9 cellular contexts compared by ENCODE assay signal in genomic region chr6:118186676-118187567, GRCh38.
DNase-seq lines count a peak whose midpoint lies in the region; ATAC-seq and TF ChIP-seq lines count a peak whose summit lies in the region.
"Had no signal": no experiment of that assay in that cellular context is flagged by ENCODE, and none has a peak within 500 bp of the region (broad histone marks: within the 10 kb centered on the region; RNA-seq: fewer than 3 reads in every experiment).

No MANE protein-coding gene starts in this region.

- TF ChIP-seq POLR2A in uterus (IDR thresholded peaks at IDR 0.05): no peak

- no peak for ATAC-seq in natural killer cell treated with Interleukin-12 subunit alpha and Interleukin-12 subunit beta and Interleukin-15 and Interleukin-18, amount 100 ng/mL, for 72 hours
- ATAC-seq in natural killer cell (no peak), HG02943 (IDR thresholded peaks at IDR 0.05; ENCODE audit: low read depth, unreplicated experiment) (peak; percentile 55)

- DNase-seq in natural killer cell treated with Interleukin-12 subunit alpha and Interleukin-12 subunit beta and Interleukin-15 and Interleukin-18, amount 100 ng/mL, for 72 hours (ENCODE audit: low spot score): no peak
- no peak for DNase-seq in natural killer cell
- DNase-seq in adipocyte (ENCODE audit: low read depth): no peak
- DNase-seq in uterus: no peak
- no peak for DNase-seq in mucosa of gallbladder (ENCODE audit: low spot score)
- DNase-seq in stimulated activated CD4-positive, alpha-beta T cell treated with anti-CD3 and anti-CD28 coated beads, Interleukin-1b, Interleukin-23, amount 100 ng/mL, for 48 hours: no peak
- no peak for DNase-seq in CD1c-positive myeloid dendritic cell (ENCODE audit: extremely low spot score)
- DNase-seq: NCI-H774 had no signal

- no peaks in the 10 kb centered on the region for H3K27me3 Mint-ChIP-seq in natural killer cell treated with Interleukin-12 subunit alpha and Interleukin-12 subunit beta and Interleukin-15 and Interleukin-18, amount 100 ng/mL, for 72 hours
- no peaks in the 10 kb centered on the region for H3K27me3 Mint-ChIP-seq in natural killer cell (ENCODE audit: low read depth in 2 of 2)

- peak overlapping the region; percentile 24 for H3K4me3 Mint-ChIP-seq in natural killer cell treated with Interleukin-12 subunit alpha and Interleukin-12 subunit beta and Interleukin-15 and Interleukin-18, amount 100 ng/mL, for 72 hours
- no peak overlapping the region for H3K4me3 Mint-ChIP-seq in natural killer cell

- H3K4me3 ChIP-seq in adipocyte (ENCODE audit: low read length) (peak overlapping the region; percentile 58), uterus (no peak overlapping the region)

- H3K9me3 Mint-ChIP-seq in natural killer cell treated with Interleukin-12 subunit alpha and Interleukin-12 subunit beta and Interleukin-15 and Interleukin-18, amount 100 ng/mL, for 72 hours: no peaks in the 10 kb centered on the region
- no peaks in the 10 kb centered on the region for H3K9me3 Mint-ChIP-seq in natural killer cell

- H3K36me3 Mint-ChIP-seq in natural killer cell treated with Interleukin-12 subunit alpha and Interleukin-12 subunit beta and Interleukin-15 and Interleukin-18, amount 100 ng/mL, for 72 hours: no peaks in the 10 kb centered on the region
- no peaks in the 10 kb centered on the region for H3K36me3 Mint-ChIP-seq in natural killer cell

- TF ChIP-seq CTCF in natural killer cell (IDR thresholded peaks at IDR 0.05) (no peak), uterus (IDR thresholded peaks at IDR 0.05) (no peak)

- no peaks in the 10 kb centered on the region for H3K36me3 ChIP-seq in adipocyte (ENCODE audit: control insufficient read depth, insufficient read depth, low read length, severe bottlenecking)
- H3K36me3 ChIP-seq in uterus: no peaks in the 10 kb centered on the region

- H3K9me3 ChIP-seq in adipocyte (ENCODE audit: control insufficient read depth, low read length): no peaks in the 10 kb centered on the region
- H3K9me3 ChIP-seq in uterus: no peaks in the 10 kb centered on the region

- H3K27ac Mint-ChIP-seq in natural killer cell treated with Interleukin-12 subunit alpha and Interleukin-12 subunit beta and Interleukin-15 and Interleukin-18, amount 100 ng/mL, for 72 hours: no peak overlapping the region
- H3K27ac Mint-ChIP-seq in natural killer cell: peak overlapping the region in 1 of 2 donors; percentile 18

- peak overlapping the region; percentile 62 for H3K9ac ChIP-seq in adipocyte (ENCODE audit: low read length)

- no peaks in the 10 kb centered on the region for H3K27me3 ChIP-seq in adipocyte (replicated peaks; ENCODE audit: control insufficient read depth, insufficient read depth, low read length)
- no peaks in the 10 kb centered on the region for H3K27me3 ChIP-seq in uterus

- H3K4me1 ChIP-seq in adipocyte (ENCODE audit: control insufficient read depth, insufficient read depth, low read length): peaks cover 35% of the 10 kb centered on the region
- H3K4me1 ChIP-seq in uterus: peaks cover 0 to 5% of the 10 kb centered on the region in 2 donors

- intact Hi-C loops in natural killer cell (cut with micrococcal nuclease): no loop called here
- intact Hi-C loops in uterus (cut with DNase I; ENCODE audit: low total_unique reads): no loop called here

- peaks cover 2 to 21% of the 10 kb centered on the region in 2 donors for H3K4me1 Mint-ChIP-seq in natural killer cell treated with Interleukin-12 subunit alpha and Interleukin-12 subunit beta and Interleukin-15 and Interleukin-18, amount 100 ng/mL, for 72 hours (ENCODE audit: low read depth in 2 of 2)
- peaks cover 6 to 16% of the 10 kb centered on the region in 2 donors for H3K4me1 Mint-ChIP-seq in natural killer cell

- peak overlapping the region; percentile 32 to 60 for H3K27ac ChIP-seq in uterus
